17 cellular contexts compared by ENCODE assay signal in the genomic region with DNA sequence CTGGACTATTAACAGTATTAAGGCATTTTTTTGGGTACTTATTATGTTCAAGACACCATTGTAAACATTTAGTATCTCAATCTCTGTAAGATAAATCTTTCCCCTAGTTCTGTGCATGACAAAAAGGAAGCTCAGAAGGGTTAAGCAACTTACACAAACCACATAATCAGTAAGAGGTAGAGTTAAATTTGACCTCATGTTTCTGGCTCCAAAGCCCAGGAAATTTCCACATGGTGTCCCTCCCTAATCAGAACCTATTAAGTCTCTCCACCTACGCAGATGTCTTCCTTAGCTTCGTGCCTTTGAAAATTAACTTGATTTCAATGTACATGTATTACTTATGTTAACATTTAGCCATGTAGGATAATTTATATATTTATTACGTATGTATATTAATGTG. TPM values are rescaled to one million over a fixed set of nuclear protein-coding genes. Genes with fewer than 3 reads are reported as not detected.
DNase-seq lines count a peak whose midpoint lies in the region; ATAC-seq and TF ChIP-seq lines count a peak whose summit lies in the region.
"Had no signal": no experiment of that assay in that cellular context is flagged by ENCODE, and none has a peak within 500 bp of the region (broad histone marks: within the 10 kb centered on the region; RNA-seq: fewer than 3 reads in every experiment).

No MANE protein-coding gene starts in this region.

- no peaks in the 10 kb centered on the region for H3K27me3 ChIP-seq in CD8-positive, alpha-beta T cell (ENCODE audit: insufficient read depth, low read length)
- no peaks in the 10 kb centered on the region for H3K27me3 ChIP-seq in PC-9 (ENCODE audit: insufficient read depth, low read depth)
- H3K27me3 ChIP-seq in dorsolateral prefrontal cortex: no peaks in the 10 kb centered on the region
- H3K27me3 ChIP-seq: adrenal gland, gastroesophageal sphincter had no signal

- DNase-seq in AML-193 (lab: John Stamatoyannopoulos, UW) (peak; percentile 66 to 71), PC-9 (no peak), dorsolateral prefrontal cortex (no peak), HuH-7.5 (ENCODE audit: low spot score) (no peak), NCI-H2081 (lab: John Stamatoyannopoulos, UW) (no peak), mesenteric fat pad (ENCODE audit: low spot score) (no peak)
- no peak for DNase-seq in CD8-positive, alpha-beta T cell
- DNase-seq: activated CD4-positive, CD25-positive, alpha-beta regulatory T cell; adrenal gland; H9; KG1; left colon; NCI-H2227 treated with DMSO at 0.1 percent for 48 hours; Right ventricle myocardium superior; stimulated activated CD4-positive, alpha-beta T cell treated with anti-CD3 and anti-CD28 coated beads, Interleukin-15, amount 100 ng/mL, for 24 hours had no signal

- intact Hi-C loops in CD8-positive, alpha-beta T cell (cut with DNase I, micrococcal nuclease): loop anchor here (5.0 to 10.0 kb wide), 3 partner anchors 55 to 625 kb away; partner anchors contain the start of genes ORMDL1 (in 1 of the 2), PMS1 (in 1 of the 2) and STAT1 (in 1 of the 2)
- intact Hi-C loops in PC-9 (cut with micrococcal nuclease; ENCODE audit: unreplicated experiment): loop anchor here (10.0 kb wide), 1 partner anchor 55 kb away; no protein-coding TSS in a partner anchor
- intact Hi-C loops in dorsolateral prefrontal cortex (cut with DNase I): loop anchor here in 1 of 2 donors (5.0 kb wide), 1 partner anchor 57 kb away; no protein-coding TSS in a partner anchor

- no peaks in the 10 kb centered on the region for H3K9me2 ChIP-seq in PC-9 (ENCODE audit: insufficient read depth)

- peak overlapping the region; percentile 69 for H3K4me3 ChIP-seq in CD8-positive, alpha-beta T cell (ENCODE audit: low read depth, low read length)
- H3K4me3 ChIP-seq in PC-9 (no peak overlapping the region), dorsolateral prefrontal cortex (peak overlapping the region in 55 of 59 donors; percentile 2 to 91 (median 79))

- CTCF ChIA-PET in CD8-positive, alpha-beta T cell (lab: Charles Lee): interaction anchor here (1.2 to 1.9 kb wide), 3 partner anchors 27 to 745 kb away, joined by 3 to 4 read pairs (median 3); no protein-coding TSS in a partner anchor
- CTCF ChIA-PET in PC-9 (lab: Charles Lee): no interaction called here

- no peak for ATAC-seq in CD8-positive, alpha-beta T cell
- ATAC-seq in GM18873 (IDR thresholded peaks at IDR 0.05; ENCODE audit: low FRiP score, unreplicated experiment): no peak
- ATAC-seq: gastroesophageal sphincter, left colon had no signal

- H3K9me3 ChIP-seq in CD8-positive, alpha-beta T cell (ENCODE audit: low read length): no peaks in the 10 kb centered on the region
- H3K9me3 ChIP-seq in PC-9 (ENCODE audit: insufficient read depth, low read depth): no peaks in the 10 kb centered on the region
- H3K9me3 ChIP-seq: adrenal gland, gastroesophageal sphincter had no signal

- H3K36me3 Mint-ChIP-seq in CD8-positive, alpha-beta T cell: peaks cover 23% of the 10 kb centered on the region

- H3K4me2 ChIP-seq in PC-9: peak overlapping the region; percentile 89; the same call in 1 of the 2 replicates

- POLR2A ChIA-PET in CD8-positive, alpha-beta T cell (lab: Charles Lee): interaction anchor here (0.6 to 1.6 kb wide), 4 partner anchors 108 to 241 kb away, joined by 3 to 5 read pairs (median 4); no protein-coding TSS in a partner anchor
- POLR2A ChIA-PET in PC-9 (lab: Charles Lee; ENCODE audit: unreplicated experiment): interaction anchor here (0.8 kb wide), 1 partner anchor 58 kb away, joined by 5 read pairs; no protein-coding TSS in a partner anchor

- H3K27me3 Mint-ChIP-seq in CD8-positive, alpha-beta T cell (ENCODE audit: low read depth): no peaks in the 10 kb centered on the region

- peaks cover 63% of the 10 kb centered on the region for H3K4me1 ChIP-seq in CD8-positive, alpha-beta T cell (ENCODE audit: insufficient read depth, low read length)
- H3K4me1 ChIP-seq in PC-9 (replicated peaks; ENCODE audit: insufficient read depth): peaks cover 10% of the 10 kb centered on the region

- no peaks in the 10 kb centered on the region for H3F3A ChIP-seq in PC-9 (ENCODE audit: insufficient read depth, low read depth)

- peak overlapping the region; percentile 98 for H3K27ac ChIP-seq in CD8-positive, alpha-beta T cell (ENCODE audit: low read depth, low read length)
- H3K27ac ChIP-seq in PC-9: no peak overlapping the region
- H3K27ac ChIP-seq in dorsolateral prefrontal cortex: peak overlapping the region in 56 of 59 donors; percentile 87 to 100 (median 97)
- H3K27ac ChIP-seq: adrenal gland had no signal

- no peak overlapping the region for H2AFZ ChIP-seq in PC-9

- H3K4me3 Mint-ChIP-seq in CD8-positive, alpha-beta T cell: peak overlapping the region; percentile 92

- BruUV-seq in PC-9 (replicated peaks; lab: Mats Ljungman, UMichigan): no TSS peak

- no peaks in the 10 kb centered on the region for H4K20me1 ChIP-seq in PC-9 (ENCODE audit: insufficient read depth)

- no peaks in the 10 kb centered on the region for H3K36me3 ChIP-seq in CD8-positive, alpha-beta T cell (ENCODE audit: insufficient read depth, low read length)
- H3K36me3 ChIP-seq in PC-9 (ENCODE audit: low read depth): no peaks in the 10 kb centered on the region
- H3K36me3 ChIP-seq: adrenal gland, gastroesophageal sphincter had no signal

- TF ChIP-seq CTCF in CD8-positive, alpha-beta T cell (IDR thresholded peaks at IDR 0.05): no peak
- no peak for TF ChIP-seq CTCF in PC-9 (conservative IDR thresholded peaks at IDR 0.05)
- TF ChIP-seq CTCF in dorsolateral prefrontal cortex (IDR thresholded peaks at IDR 0.05 in 54 of 56, conservative IDR thresholded peaks at IDR 0.05 in 2 of 56; ENCODE audit: low read depth in 1 of 56, partially characterized antibody in 56 of 56): no peak

- peaks cover 57% of the 10 kb centered on the region for H3K4me1 Mint-ChIP-seq in CD8-positive, alpha-beta T cell (ENCODE audit: low read depth)

- H3K9me3 Mint-ChIP-seq in CD8-positive, alpha-beta T cell: no peaks in the 10 kb centered on the region
- H3K9me3 Mint-ChIP-seq: H9 had no signal

- H3K79me2 ChIP-seq in PC-9 (ENCODE audit: low read depth): no peaks in the 10 kb centered on the region

- peak overlapping the region; percentile 99 for H3K27ac Mint-ChIP-seq in CD8-positive, alpha-beta T cell
- H3K27ac Mint-ChIP-seq: H9 had no signal

RNA-seq across cellular contexts. Expression of gene MFSD6, which starts 2.0 kb away (rescaled TPM):
- 10 to 100 TPM; 45.6 to 50.6 TPM for total RNA-seq in CD8-positive, alpha-beta T cell
- total RNA-seq in PC-9 (2021): 13.3 and 15.6 TPM in 2 replicates
- 100 to 1,000 TPM in 107 of 120 experiments, 10 to 100 TPM in 13; 57.2 to 174 (median 137) TPM for total RNA-seq in dorsolateral prefrontal cortex
- total RNA-seq in mesenteric fat pad: 18.1 TPM

Comparison
In these comparisons a context has a peak if more than half of its experiments do, and no peak if none do; other contexts are left out.
1. DNase-seq: peak in AML-193 (2 of 2); none in CD8-positive, alpha-beta T cell (0 of 7), PC-9 (0 of 2), dorsolateral prefrontal cortex (0 of 10), HuH-7.5 (single experiment), NCI-H2081 (0 of 2) and mesenteric fat pad (single experiment).